Comparison of ENCODE assay signal across 30 cellular contexts in the genomic region with DNA sequence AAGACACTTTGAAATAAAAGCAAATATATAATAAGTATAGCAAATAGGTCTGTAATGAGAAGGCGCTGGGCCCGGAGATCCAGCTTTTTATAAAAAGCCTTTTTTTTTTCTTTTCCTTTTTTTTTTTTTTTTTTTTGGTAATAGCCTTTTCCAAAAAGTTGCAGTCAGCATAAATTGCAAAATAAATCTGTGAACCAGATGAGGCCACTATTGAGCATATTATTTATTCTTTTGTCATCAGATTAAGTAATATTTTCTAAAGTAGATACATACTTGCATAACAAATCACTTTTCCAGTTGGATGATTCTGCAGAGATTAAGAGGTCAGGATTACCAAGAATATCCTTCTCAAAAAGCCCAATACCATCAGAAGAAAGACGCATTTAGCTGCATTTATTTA. TPM values are rescaled to one million over a fixed set of nuclear protein-coding genes. Genes with fewer than 3 reads are reported as not detected.
"Had no signal": no experiment of that assay in that cellular context is flagged by ENCODE, and none has a peak within 500 bp of the region (broad histone marks: within the 10 kb centered on the region; RNA-seq: fewer than 3 reads in every experiment).

No MANE protein-coding gene starts in this region.

- FAIRE-seq: frontal cortex had no signal

- H3K27ac ChIP-seq: adrenal gland, ascending aorta, breast epithelium, cardiac muscle cell, coronary artery, dorsolateral prefrontal cortex had no signal

- H3K4me1 ChIP-seq: adrenal gland, ascending aorta, breast epithelium had no signal

- H3K36me3 ChIP-seq: adrenal gland, ascending aorta, breast epithelium, cardiac muscle cell had no signal

- H3K27me3 ChIP-seq: adrenal gland, ascending aorta, breast epithelium, cardiac muscle cell, dorsolateral prefrontal cortex had no signal

- DNase-seq: activated CD4-positive, alpha-beta memory T cell treated with anti-CD3 and anti-CD28 coated beads for 36 hours; activated CD4-positive, alpha-beta T cell treated with anti-CD3 and anti-CD28 coated beads for 36 hours; activated CD4-positive, alpha-beta T cell treated with anti-CD3 and anti-CD28 coated beads, Interleukin-2, amount 10 ng/mL, durations not matched to agents 24 days and 14 days; activated CD4-positive, CD25-positive, alpha-beta regulatory T cell; activated CD4-positive, CD25-positive, alpha-beta regulatory T cell treated with anti-CD3 and anti-CD28 coated beads, Interleukin-2, amount 50 U/mL, for 72 hours; activated CD8-positive, alpha-beta memory T cell treated with anti-CD3 and anti-CD28 coated beads, Interleukin-2, amount 10 ng/mL, durations not matched to agents 7 days and 5 days; activated CD8-positive, alpha-beta memory T cell treated with anti-CD3 and anti-CD28 coated beads, Interleukin-2, amount 50 U/mL, for 4 hours; activated CD8-positive, alpha-beta T cell treated with anti-CD3 and anti-CD28 coated beads, Interleukin-2, amount 10 ng/mL, durations not matched to agents 7 days and 5 days; activated effector memory CD4-positive, alpha-beta T cell treated with anti-CD3 and anti-CD28 coated beads, Interleukin-2, amount 50 U/mL, for 16 hours; activated naive CD4-positive, alpha-beta T cell treated with anti-CD3 and anti-CD28 coated beads for 36 hours; activated naive CD8-positive, alpha-beta T cell treated with anti-CD3 and anti-CD28 coated beads for 36 hours; activated naive CD8-positive, alpha-beta T cell treated with anti-CD3 and anti-CD28 coated beads, Interleukin-2, amount 50 U/mL, for 24 hours; activated T-cell treated with anti-CD3 and anti-CD28 coated beads, Interleukin-2, amount 50 U/mL, for 1 hour; activated T-cell treated with anti-CD3 and anti-CD28 coated beads, Interleukin-2, amount 50 U/mL, for 48 hours; adrenal gland; central memory CD4-positive, alpha-beta T cell; cerebellar nuclear complex; dorsolateral prefrontal cortex; effector memory CD4-positive, alpha-beta T cell; endodermal cell; head of caudate nucleus; hippocampal formation; T-helper 17 cell; T1000 had no signal

- H3K4me3 ChIP-seq: adrenal gland, ascending aorta, breast epithelium, cardiac muscle cell, coronary artery, dorsolateral prefrontal cortex had no signal

- H3K9me3 ChIP-seq: adrenal gland, ascending aorta, breast epithelium had no signal

- ATAC-seq: activated CD4-positive, alpha-beta T cell treated with anti-CD3 and anti-CD28 coated beads for 36 hours; activated CD8-positive, alpha-beta memory T cell treated with anti-CD3 and anti-CD28 coated beads, Interleukin-2, amount 10 ng/mL, durations not matched to agents 7 days and 5 days; activated CD8-positive, alpha-beta T cell treated with anti-CD3 and anti-CD28 coated beads, Interleukin-2, amount 10 ng/mL, durations not matched to agents 7 days and 5 days; activated naive CD8-positive, alpha-beta T cell treated with anti-CD3 and anti-CD28 coated beads, Interleukin-2, amount 50 U/mL, for 24 hours; esophagus mucosa; T-helper 17 cell had no signal

RNA-seq across cellular contexts. Expression of a gene that starts 24.9 kb away (rescaled TPM):
- total RNA-seq: activated CD8-positive, alpha-beta memory T cell treated with anti-CD3 and anti-CD28 coated beads, Interleukin-2, amount 10 ng/mL, durations not matched to agents 7 days and 5 days had no signal
